Comparison of ENCODE assay signal across 21 cellular contexts in genomic region chr2:71003396-71003795, GRCh38. TPM values are rescaled to one million over a fixed set of nuclear protein-coding genes. Genes with fewer than 3 reads are reported as not detected.
"Had no signal": no experiment of that assay in that cellular context is flagged by ENCODE, and none has a peak within 500 bp of the region (broad histone marks: within the 10 kb centered on the region; RNA-seq: fewer than 3 reads in every experiment).

No MANE protein-coding gene starts in this region.

- H3K9me3 ChIP-seq: esophagus muscularis mucosa, gastrocnemius medialis, sigmoid colon, suprapubic skin, thyroid gland, upper lobe of left lung, uterus had no signal

- DNase-seq: effector memory CD4-positive, alpha-beta T cell; gastrocnemius medialis; immature natural killer cell; left ventricle myocardium superior; mesenchymal stem cell; naive B cell; posterior cingulate gyrus; sigmoid colon; stimulated activated CD4-positive, alpha-beta T cell treated with anti-CD3 and anti-CD28 coated beads, Interleukin-2, amount 100 ng/mL, for 48 hours; stimulated activated naive CD8-positive, alpha-beta T cell treated with anti-CD3 and anti-CD28 coated beads, Interleukin-15, Interleukin-2, amounts not matched to agents 100 U/mL and 50 U/mL, for 24 hours; thyroid gland; upper lobe of left lung; uterus had no signal

- H3K4me1 ChIP-seq: uterus had no signal

- H3K4me3 ChIP-seq: esophagus muscularis mucosa, gastrocnemius medialis, lung, sigmoid colon, skin epidermis, suprapubic skin, thyroid gland, upper lobe of left lung, uterus had no signal

- H3K27ac Mint-ChIP-seq: immature natural killer cell, nephron had no signal

- H3K27ac ChIP-seq: epithelial cell of prostate, esophagus muscularis mucosa, gastrocnemius medialis, sigmoid colon, skin epidermis, suprapubic skin, thyroid gland, upper lobe of left lung, uterus had no signal

- H3K36me3 ChIP-seq: esophagus muscularis mucosa, gastrocnemius medialis, sigmoid colon, suprapubic skin, thyroid gland, upper lobe of left lung, uterus had no signal

- H3K27me3 ChIP-seq: gastrocnemius medialis, suprapubic skin, thyroid gland, upper lobe of left lung, uterus had no signal

- H3K9me3 Mint-ChIP-seq: immature natural killer cell, naive B cell, nephron had no signal

- H3K4me3 Mint-ChIP-seq: immature natural killer cell, naive B cell, nephron had no signal

- H3K36me3 Mint-ChIP-seq: immature natural killer cell, naive B cell had no signal

- FAIRE-seq: endometrium, keratinocyte had no signal

- H3K4me1 Mint-ChIP-seq: nephron had no signal

RNA-seq across cellular contexts. Expression of gene ANKRD53, which starts 25.0 kb away (rescaled TPM):
- polyA plus RNA-seq: keratinocyte had no signal
